In genomic region chr1:185262151-185262550, GRCh38 we compare ENCODE assay signal across 11 cellular contexts.
"Had no signal": no experiment of that assay in that cellular context is flagged by ENCODE, and none has a peak within 500 bp of the region (broad histone marks: within the 10 kb centered on the region; RNA-seq: fewer than 3 reads in every experiment).

No MANE protein-coding gene starts in this region.

- DNase-seq: GM23248, GOT3, H7, H9, HCEC 1CT, HFFc6 had no signal

- H3K4me3 ChIP-seq: GM23248, GM23338, HAP-1 had no signal

- H3K4me2 ChIP-seq: GM23338 had no signal

- H2AFZ ChIP-seq: GM23248, GM23338 had no signal

- H3K9me3 ChIP-seq: HAP-1 had no signal

- H3K4me3 Mint-ChIP-seq: GM23338, H9, HFFc6 had no signal

- H3K27ac Mint-ChIP-seq: GM23338, H9, HFFc6 had no signal

- H3K36me3 ChIP-seq: HAP-1 had no signal

- H3K27ac ChIP-seq: GM23248 had no signal

- ATAC-seq: GM23338, HCT116 had no signal

- H3K9me3 Mint-ChIP-seq: GM23338, H9, HFFc6 had no signal

- FAIRE-seq: H1, H54 had no signal

- H3K9ac ChIP-seq: GM23248 had no signal
